ENCODE assay signal across 8 cellular contexts in the genomic region with DNA sequence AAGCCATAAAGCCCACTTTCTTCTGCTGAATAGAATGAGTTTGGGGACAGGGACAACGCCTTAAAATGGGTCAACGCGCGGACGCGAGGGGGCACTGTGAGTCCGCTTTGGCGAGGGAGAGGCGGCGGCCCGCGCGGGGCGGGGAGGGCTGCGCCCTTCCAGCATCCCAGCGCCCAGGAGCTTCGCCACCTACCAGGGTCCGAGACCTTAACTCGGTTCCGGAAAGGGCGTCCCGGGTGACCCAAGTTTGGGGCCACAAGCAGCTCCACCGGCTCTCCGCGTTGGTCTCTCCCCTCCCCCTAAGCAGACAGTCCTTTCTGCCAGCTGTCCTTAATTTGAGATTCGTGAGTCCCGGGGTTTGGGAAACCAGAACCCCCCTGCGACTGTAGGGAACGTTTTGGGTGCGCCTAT. TPM values are rescaled to one million over a fixed set of nuclear protein-coding genes. Genes with fewer than 3 reads are reported as not detected.
DNase-seq lines count a peak whose midpoint lies in the region; ATAC-seq and TF ChIP-seq lines count a peak whose summit lies in the region.

No MANE protein-coding gene starts in this region.

- H3K27me3 ChIP-seq in cardiac muscle cell (peaks cover 75% of the 10 kb centered on the region), trophoblast cell (ENCODE audit: insufficient read depth, low read length) (peaks cover 22% of the 10 kb centered on the region)

- H3K4me1 ChIP-seq in cardiac muscle cell (ENCODE audit: low read depth) (no peaks in the 10 kb centered on the region), trophoblast cell (ENCODE audit: control insufficient read depth in 1 of 2, insufficient read depth in 2 of 2, low read length in 2 of 2) (peaks cover 4 to 10% of the 10 kb centered on the region in 2 experiments)

- peak overlapping the region; percentile 91 for H3K4me2 ChIP-seq in trophoblast cell (ENCODE audit: low read length)

- no peak overlapping the region for H3K27ac Mint-ChIP-seq in activated naive CD8-positive, alpha-beta T cell

- H3K23ac ChIP-seq in trophoblast cell (ENCODE audit: low read length), result no peak overlapping the region

- H3K4me3 ChIP-seq in cardiac muscle cell (peak overlapping the region; percentile 64), trophoblast cell (ENCODE audit: low read depth, low read length) (peak overlapping the region; percentile 2)

- no peak overlapping the region for H4K91ac ChIP-seq in trophoblast cell (ENCODE audit: low read depth, low read length)

- H2BK120ac ChIP-seq in trophoblast cell (ENCODE audit: insufficient read depth, low read length, poor library complexity), result no peak overlapping the region

- peak; percentile 31 for ATAC-seq in HG03045 (IDR thresholded peaks at IDR 0.05; ENCODE audit: unreplicated experiment)

- no peaks in the 10 kb centered on the region for H3K79me1 ChIP-seq in trophoblast cell (ENCODE audit: low read length)

- no peaks in the 10 kb centered on the region for H3K9me3 Mint-ChIP-seq in activated naive CD8-positive, alpha-beta T cell (ENCODE audit: low read depth)

- no peak overlapping the region for H2AFZ ChIP-seq in trophoblast cell (ENCODE audit: insufficient read depth, low read length, poor library complexity)

- H3K36me3 ChIP-seq in cardiac muscle cell (no peaks in the 10 kb centered on the region), trophoblast cell (ENCODE audit: control insufficient read depth in 1 of 2, insufficient read depth in 2 of 2, low read length in 2 of 2) (no peaks in the 10 kb centered on the region)

- TF ChIP-seq CTCF in cardiac muscle cell (IDR thresholded peaks at IDR 0.05; ENCODE audit: low read depth, low read length), result peak; percentile 80

- DNase-seq in NCI-H345 (lab: John Stamatoyannopoulos, UW) (peak; percentile 2), NCI-H345 treated with DMSO at 0.1 percent for 48 hours (lab: John Stamatoyannopoulos, UW; ENCODE audit: unreplicated experiment) (no peak), NCI-H748 treated with DMSO at 0.1 percent for 48 hours (lab: John Stamatoyannopoulos, UW) (peak; percentile 54), cardiac muscle cell (ENCODE audit: low read depth in 1 of 2, low spot score in 1 of 2) (peak; percentile 62 to 78), trophoblast cell (peak; percentile 16 to 73), AML-193 (lab: John Stamatoyannopoulos, UW) (no peak)

- no peaks in the 10 kb centered on the region for H3K9me3 ChIP-seq in cardiac muscle cell (ENCODE audit: low read depth)
- H3K9me3 ChIP-seq in trophoblast cell (ENCODE audit: insufficient read depth, low read depth, low read length), result no peaks in the 10 kb centered on the region

- H3K4me3 Mint-ChIP-seq in activated naive CD8-positive, alpha-beta T cell, result peak overlapping the region; percentile 65

- no peak overlapping the region for H3K27ac ChIP-seq in cardiac muscle cell
- no peak overlapping the region for H3K27ac ChIP-seq in trophoblast cell (ENCODE audit: low read depth, low read length)

- H2AK5ac ChIP-seq in trophoblast cell (ENCODE audit: low read length), result no peak overlapping the region

- no peak overlapping the region for H4K12ac ChIP-seq in trophoblast cell (ENCODE audit: low read depth, low read length)

- peaks cover 18% of the 10 kb centered on the region for H3K4me1 Mint-ChIP-seq in activated naive CD8-positive, alpha-beta T cell (ENCODE audit: low read depth)

- no CpG with 5 or more reads among the region's 30 CpGs for WGBS in trophoblast cell (ENCODE audit: extremely low coverage, insufficient coverage, insufficient read length)

- no peak overlapping the region for H4K8ac ChIP-seq in trophoblast cell (ENCODE audit: low read depth, low read length)

- no peak overlapping the region for H2BK5ac ChIP-seq in trophoblast cell (ENCODE audit: low read depth, low read length, poor library complexity)

- no peak overlapping the region for H3K18ac ChIP-seq in trophoblast cell (ENCODE audit: low read length)

- H3K36me3 Mint-ChIP-seq in activated naive CD8-positive, alpha-beta T cell, result no peaks in the 10 kb centered on the region

- H3K9ac ChIP-seq in trophoblast cell (ENCODE audit: low read length), result no peak overlapping the region

- H2BK12ac ChIP-seq in trophoblast cell (ENCODE audit: low read length), result no peak overlapping the region

- peaks cover 4% of the 10 kb centered on the region for H3K79me2 ChIP-seq in trophoblast cell (ENCODE audit: control insufficient read depth, insufficient read depth, low read length, poor library complexity)

- H3K14ac ChIP-seq in trophoblast cell (ENCODE audit: low read length), result no peak overlapping the region

- H3K27me3 Mint-ChIP-seq in activated naive CD8-positive, alpha-beta T cell, result peaks cover 50% of the 10 kb centered on the region

- H3K4ac ChIP-seq in trophoblast cell (ENCODE audit: low read depth, low read length), result no peak overlapping the region

RNA-seq across cellular contexts. Expression of gene SAMD5, which starts 1.8 kb away (rescaled TPM):
- total RNA-seq in cardiac muscle cell, result 0.04 and 0.12 TPM in 2 replicates
- polyA plus RNA-seq in cardiac muscle cell, result 0.07 and 0.42 TPM in 2 replicates
- polyA plus RNA-seq in trophoblast cell (2013), result 6.4 and 7.1 TPM in 2 replicates

Comparison
In these comparisons a context has a peak if more than half of its experiments do, and no peak if none do; other contexts are left out.
1. DNase-seq: peak in NCI-H345 (single experiment), NCI-H748 treated with DMSO at 0.1 percent for 48 hours (single experiment), cardiac muscle cell (2 of 2) and trophoblast cell (2 of 2); none in NCI-H345 treated with DMSO at 0.1 percent for 48 hours (single experiment) and AML-193 (0 of 2).